25 cellular contexts compared by ENCODE assay signal in the genomic region with DNA sequence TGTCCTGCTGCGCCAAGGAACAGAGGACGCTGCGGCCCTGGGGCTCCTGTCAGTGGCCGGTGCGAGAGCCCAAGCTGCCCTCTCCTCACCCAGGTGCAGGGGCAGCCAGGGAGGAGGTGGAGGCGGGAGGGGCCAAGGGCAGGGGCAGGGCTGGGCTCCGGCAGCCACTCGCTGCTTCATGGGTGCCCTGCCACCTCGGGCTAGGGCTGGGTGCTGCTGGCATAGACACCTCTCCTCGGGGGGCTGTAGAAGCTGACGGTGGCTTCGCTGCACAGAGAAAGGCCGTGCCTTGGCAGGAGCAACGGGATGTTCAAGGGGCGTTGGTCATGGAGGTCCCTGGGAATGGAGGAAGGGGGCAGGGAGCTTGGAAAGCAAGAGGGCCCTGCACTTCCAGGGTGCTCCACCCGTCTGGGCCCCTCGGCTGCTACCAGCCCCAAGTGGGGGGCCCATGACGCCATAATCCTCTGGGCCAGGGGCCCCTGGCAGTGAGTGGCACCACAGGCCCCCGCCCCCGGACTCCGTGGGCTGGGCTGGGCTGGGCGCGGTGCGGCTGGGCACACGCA. TPM values are rescaled to one million over a fixed set of nuclear protein-coding genes. Genes with fewer than 3 reads are reported as not detected.
DNase-seq lines count a peak whose midpoint lies in the region; ATAC-seq and TF ChIP-seq lines count a peak whose summit lies in the region.
"Had no signal": no experiment of that assay in that cellular context is flagged by ENCODE, and none has a peak within 500 bp of the region (broad histone marks: within the 10 kb centered on the region; RNA-seq: fewer than 3 reads in every experiment).

No MANE protein-coding gene starts in this region.

- POLR2A ChIA-PET in activated CD8-positive, alpha-beta T cell treated with anti-CD3 and anti-CD28 coated beads for 36 hours (lab: Charles Lee), result interaction anchor here (0.9 to 1.2 kb wide), 2 partner anchors 96 to 132 kb away, joined by 4 to 5 read pairs; a partner anchor contains a TSS

- H3K9me3 Mint-ChIP-seq in activated CD8-positive, alpha-beta T cell treated with anti-CD3 and anti-CD28 coated beads for 36 hours, result no peaks in the 10 kb centered on the region

- peak overlapping the region in 3 of 4 donors; percentile 4 to 22 (median 13) for H3K4me3 ChIP-seq in esophagus muscularis mucosa
- peak overlapping the region; percentile 74 for H3K4me3 ChIP-seq in parathyroid adenoma (ENCODE audit: low read depth, low read length)
- no peak overlapping the region for H3K4me3 ChIP-seq in prostate gland
- H3K4me3 ChIP-seq: sigmoid colon, SJSA1 had no signal

- TF ChIP-seq RAD21 in Ishikawa (IDR thresholded peaks at IDR 0.05; ENCODE audit: low read depth), result no peak

- H3K36me3 Mint-ChIP-seq in activated CD8-positive, alpha-beta T cell treated with anti-CD3 and anti-CD28 coated beads for 36 hours (ENCODE audit: low read depth), result no peaks in the 10 kb centered on the region

- H3K27ac Mint-ChIP-seq in activated CD8-positive, alpha-beta T cell treated with anti-CD3 and anti-CD28 coated beads for 36 hours, result no peak overlapping the region
- H3K27ac Mint-ChIP-seq: activated CD4-positive, alpha-beta T cell treated with anti-CD3 and anti-CD28 coated beads for 36 hours; progenitor cell of endocrine pancreas had no signal

- TF ChIP-seq CTCF in GM10266 (IDR thresholded peaks at IDR 0.05; ENCODE audit: control insufficient read depth, insufficient read depth, low read depth, missing control alignments) (no peak), esophagus muscularis mucosa (IDR thresholded peaks at IDR 0.05) (no peak), parathyroid adenoma (IDR thresholded peaks at IDR 0.05) (no peak), prostate gland (IDR thresholded peaks at IDR 0.05) (no peak)
- no peak for TF ChIP-seq CTCF in activated CD8-positive, alpha-beta T cell treated with anti-CD3 and anti-CD28 coated beads for 36 hours (IDR thresholded peaks at IDR 0.05)

- H3K4me3 Mint-ChIP-seq in activated CD8-positive, alpha-beta T cell treated with anti-CD3 and anti-CD28 coated beads for 36 hours, result no peak overlapping the region

- peak overlapping the region; percentile 68 for H2AFZ ChIP-seq in parathyroid adenoma

- H3K27ac ChIP-seq in esophagus muscularis mucosa (replicated peaks in 1 of 4), result no peak overlapping the region
- H3K27ac ChIP-seq in parathyroid adenoma, result peak overlapping the region; percentile 29
- H3K27ac ChIP-seq in prostate gland, result no peak overlapping the region
- H3K27ac ChIP-seq: epithelial cell of prostate, HL-60, sigmoid colon, SJSA1 had no signal

- H3K27me3 Mint-ChIP-seq in activated CD8-positive, alpha-beta T cell treated with anti-CD3 and anti-CD28 coated beads for 36 hours, result peaks cover 51% of the 10 kb centered on the region

- H3K79me2 ChIP-seq in parathyroid adenoma, result no peaks in the 10 kb centered on the region

- H3K36me3 ChIP-seq in esophagus muscularis mucosa, result no peaks in the 10 kb centered on the region
- no peaks in the 10 kb centered on the region for H3K36me3 ChIP-seq in parathyroid adenoma (ENCODE audit: control insufficient read depth, insufficient read depth, low read length)
- H3K36me3 ChIP-seq in prostate gland, result no peaks in the 10 kb centered on the region
- H3K36me3 ChIP-seq: sigmoid colon, SJSA1 had no signal

- peaks cover 6 to 95% (median 62%) of the 10 kb centered on the region in 4 donors for H3K27me3 ChIP-seq in esophagus muscularis mucosa
- no peaks in the 10 kb centered on the region for H3K27me3 ChIP-seq in parathyroid adenoma (ENCODE audit: control insufficient read depth, insufficient read depth, low read length)
- H3K27me3 ChIP-seq in prostate gland (replicated peaks; ENCODE audit: insufficient read depth), result peaks cover 19% of the 10 kb centered on the region

- peak overlapping the region; percentile 93 for H3K4me2 ChIP-seq in parathyroid adenoma (ENCODE audit: low read length)

- WGBS in esophagus muscularis mucosa, result no CpG with 5 or more reads among the region's 25 CpGs
- 41% methylated on average over 22 of the region's 25 CpGs for WGBS in prostate gland

- peaks cover 28% of the 10 kb centered on the region for H3K4me1 Mint-ChIP-seq in activated CD8-positive, alpha-beta T cell treated with anti-CD3 and anti-CD28 coated beads for 36 hours (ENCODE audit: low read depth)

- intact Hi-C loops in esophagus muscularis mucosa (cut with DNase I) (no loop called here), prostate gland (cut with DNase I) (no loop called here)
- intact Hi-C loops in activated CD8-positive, alpha-beta T cell treated with anti-CD3 and anti-CD28 coated beads for 36 hours (cut with micrococcal nuclease), result no loop called here

- no peak for TF ChIP-seq POLR2A in esophagus muscularis mucosa (IDR thresholded peaks at IDR 0.05; ENCODE audit: low read depth)
- no peak for TF ChIP-seq POLR2A in prostate gland (IDR thresholded peaks at IDR 0.05)

- no peak for TF ChIP-seq EP300 in Ishikawa (IDR thresholded peaks at IDR 0.05; ENCODE audit: borderline replicate concordance)
- TF ChIP-seq EP300 in esophagus muscularis mucosa (IDR thresholded peaks at IDR 0.05), result no peak

- ATAC-seq in activated CD8-positive, alpha-beta T cell treated with anti-CD3 and anti-CD28 coated beads for 36 hours, result no peak
- ATAC-seq: activated CD4-positive, alpha-beta T cell treated with anti-CD3 and anti-CD28 coated beads for 36 hours; HepG2 had no signal

- CTCF ChIA-PET in activated CD8-positive, alpha-beta T cell treated with anti-CD3 and anti-CD28 coated beads for 36 hours (lab: Charles Lee), result no interaction called here

- H3K9ac ChIP-seq in parathyroid adenoma, result no peak overlapping the region

- peak; percentile 41 for DNase-seq in GM10266 (ENCODE audit: extremely low spot score)
- DNase-seq in esophagus muscularis mucosa (ENCODE audit: extremely low spot score), result no peak
- DNase-seq in cerebellar cortex (ENCODE audit: low spot score), result no peak
- DNase-seq in prostate gland (ENCODE audit: low spot score), result no peak
- no peak for DNase-seq in activated CD8-positive, alpha-beta T cell treated with anti-CD3 and anti-CD28 coated beads for 36 hours
- no peak for DNase-seq in NCI-H1417 treated with DMSO at 0.1 percent for 48 hours (lab: John Stamatoyannopoulos, UW)
- DNase-seq: activated CD4-positive, alpha-beta T cell treated with anti-CD3 and anti-CD28 coated beads for 36 hours; activated gamma-delta T cell; effector CD4-positive, alpha-beta T cell; head of caudate nucleus; kidney glomerular epithelial cell; NCI-H1092; NCI-H1930; sigmoid colon; stimulated activated CD4-positive, alpha-beta T cell treated with anti-CD3 and anti-CD28 coated beads, Interleukin-4, amount 100 ng/mL, for 4 hours; T-helper 1 cell had no signal

- no peaks in the 10 kb centered on the region for H3K9me3 ChIP-seq in esophagus muscularis mucosa
- no peaks in the 10 kb centered on the region for H3K9me3 ChIP-seq in parathyroid adenoma (ENCODE audit: control insufficient read depth, low read length)
- no peaks in the 10 kb centered on the region for H3K9me3 ChIP-seq in prostate gland
- H3K9me3 ChIP-seq: sigmoid colon, SJSA1 had no signal

- peaks cover 6 to 54% (median 50%) of the 10 kb centered on the region in 4 donors for H3K4me1 ChIP-seq in esophagus muscularis mucosa
- H3K4me1 ChIP-seq in parathyroid adenoma, result no peaks in the 10 kb centered on the region
- H3K4me1 ChIP-seq in prostate gland (replicated peaks), result peaks cover 5% of the 10 kb centered on the region

TF ChIP-seq in Ishikawa, 13 proteins besides CTCF, POLR2A, EP300 and RAD21:
- 0 out of 2 replicates have a peak, but pooled peaks have one; percentile 29 for TF ChIP-seq ZBTB7A (IDR thresholded peaks at IDR 0.05; ENCODE audit: low read depth)
- TF ChIP-seq NFIC (IDR thresholded peaks at IDR 0.05), result no peak
TF ChIP-seq in Ishikawa: peak in this region for 1.

RNA-seq across cellular contexts. Expression of a gene that starts 1.6 kb away (rescaled TPM):
- 1 to 10 TPM; 1.4 to 2.5 (median 1.8) TPM for total RNA-seq in esophagus muscularis mucosa
- total RNA-seq in prostate gland, result 10 to 100 TPM; 11.0 to 20.2 TPM
- total RNA-seq in activated CD8-positive, alpha-beta T cell treated with anti-CD3 and anti-CD28 coated beads for 36 hours, result not detected
- total RNA-seq: activated CD4-positive, alpha-beta T cell treated with anti-CD3 and anti-CD28 coated beads for 36 hours; HepG2; RPMI7951; temporal lobe had no signal

RNA-seq across cellular contexts. Expression of a gene that starts 35.6 kb away (rescaled TPM):
- total RNA-seq in esophagus muscularis mucosa (10 to 100 TPM in 1 of 4 donors, 1 to 10 TPM in 3; 1.7 to 16.7 (median 5.7) TPM), prostate gland (10 to 100 TPM in 1 of 2 donors, 1 to 10 TPM in 1; 6.8 to 60.3 TPM)
- total RNA-seq in activated CD8-positive, alpha-beta T cell treated with anti-CD3 and anti-CD28 coated beads for 36 hours, result not detected
- total RNA-seq: activated CD4-positive, alpha-beta T cell treated with anti-CD3 and anti-CD28 coated beads for 36 hours; HepG2; RPMI7951 had no signal

RNA-seq across cellular contexts. Expression of a gene that starts 44.7 kb away (rescaled TPM):
- total RNA-seq in esophagus muscularis mucosa (10 to 100 TPM in 3 of 4 donors, 1 to 10 TPM in 1; 4.2 to 55.4 (median 20.6) TPM), prostate gland (10 to 100 TPM; 17.1 to 96.2 TPM)
- 1 to 10 TPM; 1.3 to 1.5 TPM for total RNA-seq in activated CD8-positive, alpha-beta T cell treated with anti-CD3 and anti-CD28 coated beads for 36 hours
- total RNA-seq: HepG2 had no signal

Comparison
In these comparisons a context has a peak if more than half of its experiments do, and no peak if none do; other contexts are left out.
1. H3K4me3 ChIP-seq: peak in esophagus muscularis mucosa (3 of 4) and parathyroid adenoma (single experiment); none in prostate gland (0 of 2).